1 cellular context compared by ENCODE assay signal in genomic region chr11:65418681-65419459, GRCh38.
TF ChIP-seq lines count a peak whose summit lies in the region.

No MANE protein-coding gene starts in this region.

TF ChIP-seq in HepG2, 621 proteins besides CTCF, POLR2A, EP300 and RAD21 (continued from another document):
- TF ChIP-seq, protein P1, sequence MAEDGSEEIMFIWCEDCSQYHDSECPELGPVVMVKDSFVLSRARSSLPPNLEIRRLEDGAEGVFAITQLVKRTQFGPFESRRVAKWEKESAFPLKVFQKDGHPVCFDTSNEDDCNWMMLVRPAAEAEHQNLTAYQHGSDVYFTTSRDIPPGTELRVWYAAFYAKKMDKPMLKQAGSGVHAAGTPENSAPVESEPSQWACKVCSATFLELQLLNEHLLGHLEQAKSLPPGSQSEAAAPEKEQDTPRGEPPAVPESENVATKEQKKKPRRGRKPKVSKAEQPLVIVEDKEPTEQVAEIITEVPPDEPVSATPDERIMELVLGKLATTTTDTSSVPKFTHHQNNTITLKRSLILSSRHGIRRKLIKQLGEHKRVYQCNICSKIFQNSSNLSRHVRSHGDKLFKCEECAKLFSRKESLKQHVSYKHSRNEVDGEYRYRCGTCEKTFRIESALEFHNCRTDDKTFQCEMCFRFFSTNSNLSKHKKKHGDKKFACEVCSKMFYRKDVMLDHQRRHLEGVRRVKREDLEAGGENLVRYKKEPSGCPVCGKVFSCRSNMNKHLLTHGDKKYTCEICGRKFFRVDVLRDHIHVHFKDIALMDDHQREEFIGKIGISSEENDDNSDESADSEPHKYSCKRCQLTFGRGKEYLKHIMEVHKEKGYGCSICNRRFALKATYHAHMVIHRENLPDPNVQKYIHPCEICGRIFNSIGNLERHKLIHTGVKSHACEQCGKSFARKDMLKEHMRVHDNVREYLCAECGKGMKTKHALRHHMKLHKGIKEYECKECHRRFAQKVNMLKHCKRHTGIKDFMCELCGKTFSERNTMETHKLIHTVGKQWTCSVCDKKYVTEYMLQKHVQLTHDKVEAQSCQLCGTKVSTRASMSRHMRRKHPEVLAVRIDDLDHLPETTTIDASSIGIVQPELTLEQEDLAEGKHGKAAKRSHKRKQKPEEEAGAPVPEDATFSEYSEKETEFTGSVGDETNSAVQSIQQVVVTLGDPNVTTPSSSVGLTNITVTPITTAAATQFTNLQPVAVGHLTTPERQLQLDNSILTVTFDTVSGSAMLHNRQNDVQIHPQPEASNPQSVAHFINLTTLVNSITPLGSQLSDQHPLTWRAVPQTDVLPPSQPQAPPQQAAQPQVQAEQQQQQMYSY (CRISPR knock-in tag; IDR thresholded peaks at IDR 0.05), result no peak
- TF ChIP-seq MED13 (CRISPR knock-in tag; IDR thresholded peaks at IDR 0.05) (peak; percentile 79; the same call in 1 of the 2 replicates), BHLHE40 (IDR thresholded peaks at IDR 0.05; ENCODE audit: low read length) (peak; percentile 99), FOXK2 (IDR thresholded peaks at IDR 0.05) (peak; percentile 42; the same call in 1 of the 2 replicates), ZMAT3 (CRISPR knock-in tag; conservative IDR thresholded peaks at IDR 0.05) (0 out of 2 replicates have a peak, but pooled peaks have one; percentile 13), AKAP8 (CRISPR knock-in tag; IDR thresholded peaks at IDR 0.05) (peak; percentile 97), SALL1 (CRISPR knock-in tag; IDR thresholded peaks at IDR 0.05) (peak; percentile 94), ZNF615 (CRISPR knock-in tag; IDR thresholded peaks at IDR 0.05; ENCODE audit: borderline replicate concordance) (peak; percentile 97; the same call in 1 of the 2 replicates), REXO4 (CRISPR knock-in tag; IDR thresholded peaks at IDR 0.05; ENCODE audit: borderline replicate concordance) (no peak), ZFP91 (CRISPR knock-in tag; IDR thresholded peaks at IDR 0.05; ENCODE audit: borderline replicate concordance) (peak; percentile 89), FOXA3 (CRISPR knock-in tag; IDR thresholded peaks at IDR 0.05) (peak; percentile 95), HOXA5 (CRISPR knock-in tag; IDR thresholded peaks at IDR 0.05) (peak; percentile 87), KLF12 (CRISPR knock-in tag; IDR thresholded peaks at IDR 0.05; ENCODE audit: borderline replicate concordance) (peak; percentile 72), POLR2AphosphoS5 (IDR thresholded peaks at IDR 0.05; ENCODE audit: low read depth, low read length) (peak; percentile 70), ZNF781 (CRISPR knock-in tag; IDR thresholded peaks at IDR 0.05; ENCODE audit: borderline replicate concordance, not compliant biosample characterization) (peak; percentile 69), TBX3 (IDR thresholded peaks at IDR 0.05; ENCODE audit: borderline replicate concordance) (peak; percentile 84; the same call in 1 of the 2 replicates), MXI1 (IDR thresholded peaks at IDR 0.05; ENCODE audit: borderline replicate concordance, low read depth, low read length) (peak; percentile 77; the same call in 1 of the 3 replicates), HDAC2 (CRISPR knock-in tag; IDR thresholded peaks at IDR 0.05) (peak; percentile 48), ZSCAN20 (CRISPR knock-in tag; IDR thresholded peaks at IDR 0.05; ENCODE audit: borderline replicate concordance) (no peak), ZNF766 (CRISPR knock-in tag; IDR thresholded peaks at IDR 0.05; ENCODE audit: borderline replicate concordance) (0 out of 2 replicates have a peak, but pooled peaks have one; percentile 68), SMARCC2 (IDR thresholded peaks at IDR 0.05) (no peak), U2AF1 (optimal IDR thresholded peaks at IDR 0.05; ENCODE audit: low read depth, low read length) (no peak), TBX2 (CRISPR knock-in tag; IDR thresholded peaks at IDR 0.05; ENCODE audit: borderline replicate concordance) (peak; percentile 98), SNAPC2 (CRISPR knock-in tag; IDR thresholded peaks at IDR 0.05) (peak; percentile 88; the same call in 1 of the 2 replicates), HNF4A (CRISPR knock-in tag; IDR thresholded peaks at IDR 0.05) (peak; percentile 86), ISL2 (CRISPR knock-in tag; IDR thresholded peaks at IDR 0.05) (peak; percentile 69; the same call in 1 of the 2 replicates), HNRNPUL1 (IDR thresholded peaks at IDR 0.05; ENCODE audit: low read depth, low read length) (no peak), AGO1 (IDR thresholded peaks at IDR 0.05; ENCODE audit: low read depth, low read length, poor library complexity, severe bottlenecking) (peak; percentile 76), SRY (CRISPR knock-in tag; IDR thresholded peaks at IDR 0.05) (peak; percentile 45; the same call in 1 of the 2 replicates), HHEX (CRISPR knock-in tag; IDR thresholded peaks at IDR 0.05) (peak; percentile 86), ZNF629 (CRISPR knock-in tag; conservative IDR thresholded peaks at IDR 0.05) (peak; percentile 44)
- TF ChIP-seq, protein P2, sequence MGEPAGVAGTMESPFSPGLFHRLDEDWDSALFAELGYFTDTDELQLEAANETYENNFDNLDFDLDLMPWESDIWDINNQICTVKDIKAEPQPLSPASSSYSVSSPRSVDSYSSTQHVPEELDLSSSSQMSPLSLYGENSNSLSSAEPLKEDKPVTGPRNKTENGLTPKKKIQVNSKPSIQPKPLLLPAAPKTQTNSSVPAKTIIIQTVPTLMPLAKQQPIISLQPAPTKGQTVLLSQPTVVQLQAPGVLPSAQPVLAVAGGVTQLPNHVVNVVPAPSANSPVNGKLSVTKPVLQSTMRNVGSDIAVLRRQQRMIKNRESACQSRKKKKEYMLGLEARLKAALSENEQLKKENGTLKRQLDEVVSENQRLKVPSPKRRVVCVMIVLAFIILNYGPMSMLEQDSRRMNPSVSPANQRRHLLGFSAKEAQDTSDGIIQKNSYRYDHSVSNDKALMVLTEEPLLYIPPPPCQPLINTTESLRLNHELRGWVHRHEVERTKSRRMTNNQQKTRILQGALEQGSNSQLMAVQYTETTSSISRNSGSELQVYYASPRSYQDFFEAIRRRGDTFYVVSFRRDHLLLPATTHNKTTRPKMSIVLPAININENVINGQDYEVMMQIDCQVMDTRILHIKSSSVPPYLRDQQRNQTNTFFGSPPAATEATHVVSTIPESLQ (CRISPR knock-in tag; conservative IDR thresholded peaks at IDR 0.05), result no peak
- TF ChIP-seq, protein P3, sequence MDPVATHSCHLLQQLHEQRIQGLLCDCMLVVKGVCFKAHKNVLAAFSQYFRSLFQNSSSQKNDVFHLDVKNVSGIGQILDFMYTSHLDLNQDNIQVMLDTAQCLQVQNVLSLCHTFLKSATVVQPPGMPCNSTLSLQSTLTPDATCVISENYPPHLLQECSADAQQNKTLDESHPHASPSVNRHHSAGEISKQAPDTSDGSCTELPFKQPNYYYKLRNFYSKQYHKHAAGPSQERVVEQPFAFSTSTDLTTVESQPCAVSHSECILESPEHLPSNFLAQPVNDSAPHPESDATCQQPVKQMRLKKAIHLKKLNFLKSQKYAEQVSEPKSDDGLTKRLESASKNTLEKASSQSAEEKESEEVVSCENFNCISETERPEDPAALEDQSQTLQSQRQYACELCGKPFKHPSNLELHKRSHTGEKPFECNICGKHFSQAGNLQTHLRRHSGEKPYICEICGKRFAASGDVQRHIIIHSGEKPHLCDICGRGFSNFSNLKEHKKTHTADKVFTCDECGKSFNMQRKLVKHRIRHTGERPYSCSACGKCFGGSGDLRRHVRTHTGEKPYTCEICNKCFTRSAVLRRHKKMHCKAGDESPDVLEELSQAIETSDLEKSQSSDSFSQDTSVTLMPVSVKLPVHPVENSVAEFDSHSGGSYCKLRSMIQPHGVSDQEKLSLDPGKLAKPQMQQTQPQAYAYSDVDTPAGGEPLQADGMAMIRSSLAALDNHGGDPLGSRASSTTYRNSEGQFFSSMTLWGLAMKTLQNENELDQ (CRISPR knock-in tag; IDR thresholded peaks at IDR 0.05; ENCODE audit: borderline replicate concordance), result no peak
- TF ChIP-seq, protein P4, sequence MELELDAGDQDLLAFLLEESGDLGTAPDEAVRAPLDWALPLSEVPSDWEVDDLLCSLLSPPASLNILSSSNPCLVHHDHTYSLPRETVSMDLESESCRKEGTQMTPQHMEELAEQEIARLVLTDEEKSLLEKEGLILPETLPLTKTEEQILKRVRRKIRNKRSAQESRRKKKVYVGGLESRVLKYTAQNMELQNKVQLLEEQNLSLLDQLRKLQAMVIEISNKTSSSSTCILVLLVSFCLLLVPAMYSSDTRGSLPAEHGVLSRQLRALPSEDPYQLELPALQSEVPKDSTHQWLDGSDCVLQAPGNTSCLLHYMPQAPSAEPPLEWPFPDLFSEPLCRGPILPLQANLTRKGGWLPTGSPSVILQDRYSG (CRISPR knock-in tag; IDR thresholded peaks at IDR 0.05), result no peak
- TF ChIP-seq, protein P5, sequence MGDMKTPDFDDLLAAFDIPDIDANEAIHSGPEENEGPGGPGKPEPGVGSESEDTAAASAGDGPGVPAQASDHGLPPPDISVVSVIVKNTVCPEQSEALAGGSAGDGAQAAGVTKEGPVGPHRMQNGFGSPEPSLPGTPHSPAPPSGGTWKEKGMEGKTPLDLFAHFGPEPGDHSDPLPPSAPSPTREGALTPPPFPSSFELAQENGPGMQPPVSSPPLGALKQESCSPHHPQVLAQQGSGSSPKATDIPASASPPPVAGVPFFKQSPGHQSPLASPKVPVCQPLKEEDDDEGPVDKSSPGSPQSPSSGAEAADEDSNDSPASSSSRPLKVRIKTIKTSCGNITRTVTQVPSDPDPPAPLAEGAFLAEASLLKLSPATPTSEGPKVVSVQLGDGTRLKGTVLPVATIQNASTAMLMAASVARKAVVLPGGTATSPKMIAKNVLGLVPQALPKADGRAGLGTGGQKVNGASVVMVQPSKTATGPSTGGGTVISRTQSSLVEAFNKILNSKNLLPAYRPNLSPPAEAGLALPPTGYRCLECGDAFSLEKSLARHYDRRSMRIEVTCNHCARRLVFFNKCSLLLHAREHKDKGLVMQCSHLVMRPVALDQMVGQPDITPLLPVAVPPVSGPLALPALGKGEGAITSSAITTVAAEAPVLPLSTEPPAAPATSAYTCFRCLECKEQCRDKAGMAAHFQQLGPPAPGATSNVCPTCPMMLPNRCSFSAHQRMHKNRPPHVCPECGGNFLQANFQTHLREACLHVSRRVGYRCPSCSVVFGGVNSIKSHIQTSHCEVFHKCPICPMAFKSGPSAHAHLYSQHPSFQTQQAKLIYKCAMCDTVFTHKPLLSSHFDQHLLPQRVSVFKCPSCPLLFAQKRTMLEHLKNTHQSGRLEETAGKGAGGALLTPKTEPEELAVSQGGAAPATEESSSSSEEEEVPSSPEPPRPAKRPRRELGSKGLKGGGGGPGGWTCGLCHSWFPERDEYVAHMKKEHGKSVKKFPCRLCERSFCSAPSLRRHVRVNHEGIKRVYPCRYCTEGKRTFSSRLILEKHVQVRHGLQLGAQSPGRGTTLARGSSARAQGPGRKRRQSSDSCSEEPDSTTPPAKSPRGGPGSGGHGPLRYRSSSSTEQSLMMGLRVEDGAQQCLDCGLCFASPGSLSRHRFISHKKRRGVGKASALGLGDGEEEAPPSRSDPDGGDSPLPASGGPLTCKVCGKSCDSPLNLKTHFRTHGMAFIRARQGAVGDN (CRISPR knock-in tag; IDR thresholded peaks at IDR 0.05), result peak; percentile 97
- TF ChIP-seq, protein P6, sequence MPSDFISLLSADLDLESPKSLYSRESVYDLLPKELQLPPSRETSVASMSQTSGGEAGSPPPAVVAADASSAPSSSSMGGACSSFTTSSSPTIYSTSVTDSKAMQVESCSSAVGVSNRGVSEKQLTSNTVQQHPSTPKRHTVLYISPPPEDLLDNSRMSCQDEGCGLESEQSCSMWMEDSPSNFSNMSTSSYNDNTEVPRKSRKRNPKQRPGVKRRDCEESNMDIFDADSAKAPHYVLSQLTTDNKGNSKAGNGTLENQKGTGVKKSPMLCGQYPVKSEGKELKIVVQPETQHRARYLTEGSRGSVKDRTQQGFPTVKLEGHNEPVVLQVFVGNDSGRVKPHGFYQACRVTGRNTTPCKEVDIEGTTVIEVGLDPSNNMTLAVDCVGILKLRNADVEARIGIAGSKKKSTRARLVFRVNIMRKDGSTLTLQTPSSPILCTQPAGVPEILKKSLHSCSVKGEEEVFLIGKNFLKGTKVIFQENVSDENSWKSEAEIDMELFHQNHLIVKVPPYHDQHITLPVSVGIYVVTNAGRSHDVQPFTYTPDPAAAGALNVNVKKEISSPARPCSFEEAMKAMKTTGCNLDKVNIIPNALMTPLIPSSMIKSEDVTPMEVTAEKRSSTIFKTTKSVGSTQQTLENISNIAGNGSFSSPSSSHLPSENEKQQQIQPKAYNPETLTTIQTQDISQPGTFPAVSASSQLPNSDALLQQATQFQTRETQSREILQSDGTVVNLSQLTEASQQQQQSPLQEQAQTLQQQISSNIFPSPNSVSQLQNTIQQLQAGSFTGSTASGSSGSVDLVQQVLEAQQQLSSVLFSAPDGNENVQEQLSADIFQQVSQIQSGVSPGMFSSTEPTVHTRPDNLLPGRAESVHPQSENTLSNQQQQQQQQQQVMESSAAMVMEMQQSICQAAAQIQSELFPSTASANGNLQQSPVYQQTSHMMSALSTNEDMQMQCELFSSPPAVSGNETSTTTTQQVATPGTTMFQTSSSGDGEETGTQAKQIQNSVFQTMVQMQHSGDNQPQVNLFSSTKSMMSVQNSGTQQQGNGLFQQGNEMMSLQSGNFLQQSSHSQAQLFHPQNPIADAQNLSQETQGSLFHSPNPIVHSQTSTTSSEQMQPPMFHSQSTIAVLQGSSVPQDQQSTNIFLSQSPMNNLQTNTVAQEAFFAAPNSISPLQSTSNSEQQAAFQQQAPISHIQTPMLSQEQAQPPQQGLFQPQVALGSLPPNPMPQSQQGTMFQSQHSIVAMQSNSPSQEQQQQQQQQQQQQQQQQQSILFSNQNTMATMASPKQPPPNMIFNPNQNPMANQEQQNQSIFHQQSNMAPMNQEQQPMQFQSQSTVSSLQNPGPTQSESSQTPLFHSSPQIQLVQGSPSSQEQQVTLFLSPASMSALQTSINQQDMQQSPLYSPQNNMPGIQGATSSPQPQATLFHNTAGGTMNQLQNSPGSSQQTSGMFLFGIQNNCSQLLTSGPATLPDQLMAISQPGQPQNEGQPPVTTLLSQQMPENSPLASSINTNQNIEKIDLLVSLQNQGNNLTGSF (CRISPR knock-in tag; IDR thresholded peaks at IDR 0.05), result peak; percentile 20
